ENCODE assay signal across 24 cellular contexts in the genomic region with DNA sequence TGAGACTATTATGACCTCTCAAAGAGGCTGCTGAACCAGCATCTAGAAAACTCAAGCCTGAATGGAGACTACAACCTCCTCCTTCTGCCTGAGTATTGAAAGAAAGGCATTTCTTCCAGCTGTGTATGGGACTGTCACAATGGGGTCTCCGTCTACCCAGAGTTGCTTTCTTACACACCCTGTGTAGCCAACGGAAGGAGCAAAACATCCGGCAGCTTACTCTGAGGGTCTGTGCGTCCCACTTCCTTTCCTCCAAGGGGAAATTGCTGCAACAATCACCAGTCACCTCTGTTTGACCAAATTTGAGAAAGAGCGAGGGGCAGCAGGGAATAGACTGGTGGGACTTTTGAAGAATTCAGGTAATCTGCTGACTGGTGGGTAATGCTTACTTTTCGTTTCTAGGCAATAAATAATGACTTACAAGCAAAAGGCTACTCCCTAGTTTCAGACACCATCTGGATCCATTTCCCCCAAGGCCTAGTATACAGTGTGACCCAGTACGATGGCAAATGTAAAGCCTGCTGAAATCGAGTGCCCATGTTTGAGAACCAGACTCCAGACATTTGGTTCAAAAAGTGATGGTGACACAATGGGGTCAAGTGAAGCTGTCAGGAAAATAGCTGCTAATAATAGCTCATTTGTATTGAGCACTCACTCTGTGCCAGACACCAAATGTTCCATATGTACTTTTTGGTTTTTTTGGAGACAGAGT.
A peak's percentile ranks its signal among the peaks of the same experiment; 100 is the strongest.
DNase-seq lines count a peak whose midpoint lies in the region; ATAC-seq, FAIRE-seq and TF ChIP-seq lines count a peak whose summit lies in the region.
"Had no signal": no experiment of that assay in that cellular context is flagged by ENCODE, and none has a peak within 500 bp of the region (broad histone marks: within the 10 kb centered on the region; RNA-seq: fewer than 3 reads in every experiment).

No MANE protein-coding gene starts in this region.

- peaks cover 39% of the 10 kb centered on the region for H3K4me1 Mint-ChIP-seq in activated naive CD4-positive, alpha-beta T cell treated with anti-CD3 and anti-CD28 coated beads, Interleukin-2, amount 10 ng/mL, durations not matched to agents 7 days and 5 days
- peaks cover 2% of the 10 kb centered on the region for H3K4me1 Mint-ChIP-seq in progenitor cell of endocrine pancreas (ENCODE audit: low read depth)
- H3K4me1 Mint-ChIP-seq: WTC11 had no signal

- no peak overlapping the region for H3K4me2 ChIP-seq in endothelial cell of umbilical vein (ENCODE audit: insufficient read depth, low read length)
- H3K4me2 ChIP-seq: PC-9 had no signal

- H3K27ac Mint-ChIP-seq in activated naive CD4-positive, alpha-beta T cell treated with anti-CD3 and anti-CD28 coated beads, Interleukin-2, amount 10 ng/mL, durations not matched to agents 7 days and 5 days: peak overlapping the region; percentile 46
- peak overlapping the region; percentile 41 for H3K27ac Mint-ChIP-seq in progenitor cell of endocrine pancreas
- H3K27ac Mint-ChIP-seq: mesothelial cell of epicardium, WTC11 had no signal

- no peak for TF ChIP-seq POLR2A in endothelial cell of umbilical vein (IDR thresholded peaks at IDR 0.05; ENCODE audit: low read depth, low read length)

- H3K36me3 Mint-ChIP-seq in activated naive CD4-positive, alpha-beta T cell treated with anti-CD3 and anti-CD28 coated beads, Interleukin-2, amount 10 ng/mL, durations not matched to agents 7 days and 5 days: peaks cover 3% of the 10 kb centered on the region
- peaks cover 11% of the 10 kb centered on the region for H3K36me3 Mint-ChIP-seq in progenitor cell of endocrine pancreas (ENCODE audit: insufficient read depth)
- H3K36me3 Mint-ChIP-seq: WTC11 had no signal

- H3K4me1 ChIP-seq in endothelial cell of umbilical vein (ENCODE audit: control insufficient read depth, extremely low read depth, insufficient read depth, low read length) (no peaks in the 10 kb centered on the region), aorta (ENCODE audit: control insufficient read depth in 1 of 2, insufficient read depth in 2 of 2, low read length in 2 of 2) (no peaks in the 10 kb centered on the region)
- H3K4me1 ChIP-seq: Caco-2, upper lobe of right lung had no signal

- in situ Hi-C loops in G401 (cut with HindIII; ENCODE audit: low sequenced_read_pairs): no loop called here

- H3K9me3 ChIP-seq in endothelial cell of umbilical vein (replicated peaks; ENCODE audit: control insufficient read depth, insufficient read depth, low read length) (no peaks in the 10 kb centered on the region), aorta (ENCODE audit: control insufficient read depth, low read length) (no peaks in the 10 kb centered on the region)
- H3K9me3 ChIP-seq: upper lobe of right lung had no signal

- H3K27me3 Mint-ChIP-seq in activated naive CD4-positive, alpha-beta T cell treated with anti-CD3 and anti-CD28 coated beads, Interleukin-2, amount 10 ng/mL, durations not matched to agents 7 days and 5 days: no peaks in the 10 kb centered on the region
- H3K27me3 Mint-ChIP-seq in progenitor cell of endocrine pancreas: no peaks in the 10 kb centered on the region

- 79% methylated on average over 8 of the region's 8 CpGs for WGBS in aorta, 2 donors

- H3K79me2 ChIP-seq in endothelial cell of umbilical vein (ENCODE audit: control insufficient read depth, insufficient read depth, low read length): no peaks in the 10 kb centered on the region
- H3K79me2 ChIP-seq: parathyroid adenoma had no signal

- H3K9ac ChIP-seq in endothelial cell of umbilical vein (replicated peaks; ENCODE audit: extremely low read depth, insufficient read depth, low read length): no peak overlapping the region
- H3K9ac ChIP-seq: parathyroid adenoma had no signal

- no TSS peak for BruUV-seq in endothelial cell of umbilical vein (replicated peaks; lab: Mats Ljungman, UMichigan)

- H3K27ac ChIP-seq in endothelial cell of umbilical vein (ENCODE audit: insufficient read depth, low read depth, low read length) (no peak overlapping the region), aorta (ENCODE audit: low read depth in 1 of 2, low read length in 2 of 2) (no peak overlapping the region)
- H3K27ac ChIP-seq: parathyroid adenoma, PC-9, upper lobe of right lung had no signal

- H3K36me3 ChIP-seq in endothelial cell of umbilical vein (ENCODE audit: control insufficient read depth in 2 of 2, extremely low read depth in 1 of 2, insufficient read depth in 2 of 2, low read length in 2 of 2) (no peaks in the 10 kb centered on the region), aorta (ENCODE audit: control insufficient read depth in 1 of 2, insufficient read depth in 2 of 2, low read length in 1 of 2) (no peaks in the 10 kb centered on the region)
- H3K36me3 ChIP-seq: HAP-1, upper lobe of right lung had no signal

- H4K20me1 ChIP-seq in endothelial cell of umbilical vein (replicated peaks; ENCODE audit: control insufficient read depth, extremely low read depth, insufficient read depth, low read length): no peaks in the 10 kb centered on the region

- H3K9me3 Mint-ChIP-seq in activated naive CD4-positive, alpha-beta T cell treated with anti-CD3 and anti-CD28 coated beads, Interleukin-2, amount 10 ng/mL, durations not matched to agents 7 days and 5 days: peaks cover 6% of the 10 kb centered on the region
- peaks cover 5% of the 10 kb centered on the region for H3K9me3 Mint-ChIP-seq in progenitor cell of endocrine pancreas (ENCODE audit: low read depth)

- H3K4me3 Mint-ChIP-seq in activated naive CD4-positive, alpha-beta T cell treated with anti-CD3 and anti-CD28 coated beads, Interleukin-2, amount 10 ng/mL, durations not matched to agents 7 days and 5 days: no peak overlapping the region
- no peak overlapping the region for H3K4me3 Mint-ChIP-seq in progenitor cell of endocrine pancreas (ENCODE audit: low read depth)
- H3K4me3 Mint-ChIP-seq: mesothelial cell of epicardium, WTC11 had no signal

- POLR2A ChIA-PET in endothelial cell of umbilical vein (lab: Charles Lee): no interaction called here

- FAIRE-seq in endothelial cell of umbilical vein (lab: Jason Lieb, UNC): no peak

- TF ChIP-seq CTCF in endothelial cell of umbilical vein (IDR thresholded peaks at IDR 0.05; ENCODE audit: extremely low read depth in 1 of 2, insufficient read depth in 1 of 2, low read depth in 1 of 2, low read length in 2 of 2): no peak
- TF ChIP-seq CTCF in progenitor cell of endocrine pancreas (IDR thresholded peaks at IDR 0.05; ENCODE audit: unreplicated experiment): no peak

- intact Hi-C loops in endothelial cell of umbilical vein (cut with micrococcal nuclease) (loop anchor here (1.0 kb wide), 1 partner anchor 27 kb away; no protein-coding TSS in a partner anchor), aorta (cut with DNase I) (no loop called here)

- H3K27me3 ChIP-seq in endothelial cell of umbilical vein (ENCODE audit: control insufficient read depth in 2 of 2, insufficient read depth in 2 of 2, low read length in 2 of 2): no peaks in the 10 kb centered on the region
- H3K27me3 ChIP-seq in aorta (ENCODE audit: control insufficient read depth in 1 of 2, insufficient read depth in 2 of 2, low read length in 1 of 2): no peaks in the 10 kb centered on the region
- H3K27me3 ChIP-seq: upper lobe of right lung had no signal

- H2AFZ ChIP-seq in endothelial cell of umbilical vein (ENCODE audit: low read depth, low read length): peak overlapping the region; percentile 11
- H2AFZ ChIP-seq: parathyroid adenoma, PC-9 had no signal

- CTCF ChIA-PET in activated naive CD4-positive, alpha-beta T cell treated with anti-CD3 and anti-CD28 coated beads, Interleukin-2, amount 10 ng/mL, durations not matched to agents 7 days and 5 days (lab: Charles Lee): interaction anchor here (1.0 to 1.6 kb wide), 2 partner anchors 11 to 21 kb away, joined by 3 to 5 read pairs; no protein-coding TSS in a partner anchor
- CTCF ChIA-PET in endothelial cell of umbilical vein (lab: Charles Lee): interaction anchor here (0.8 to 1.8 kb wide), 4 partner anchors 10 to 84 kb away, joined by 3 to 7 read pairs (median 5); no protein-coding TSS in a partner anchor

- H3K4me3 ChIP-seq in endothelial cell of umbilical vein (replicated peaks in 1 of 3; ENCODE audit: insufficient read depth in 1 of 3, low read depth in 1 of 3, low read length in 3 of 3) (no peak overlapping the region), aorta (ENCODE audit: low read length in 2 of 2) (no peak overlapping the region)
- H3K4me3 ChIP-seq: HAP-1, PC-9, upper lobe of right lung had no signal

- H3K9me1 ChIP-seq in endothelial cell of umbilical vein (replicated peaks; ENCODE audit: control insufficient read depth, extremely low read depth, insufficient read depth, low read length): no peaks in the 10 kb centered on the region

- DNase-seq in activated naive CD4-positive, alpha-beta T cell treated with anti-CD3 and anti-CD28 coated beads, Interleukin-2, amount 10 ng/mL, durations not matched to agents 7 days and 5 days: no peak
- no peak for DNase-seq in activated naive CD4-positive, alpha-beta T cell treated with anti-CD3 and anti-CD28 coated beads, Interleukin-2, amount 50 U/mL, for 16 hours
- DNase-seq in G401 (ENCODE audit: low spot score) (peak; percentile 61), endothelial cell of umbilical vein (ENCODE audit: low read depth, low spot score) (no peak), progenitor cell of endocrine pancreas (ENCODE audit: low spot score, unreplicated experiment) (no peak), NCI-H2196 (lab: John Stamatoyannopoulos, UW; ENCODE audit: unreplicated experiment) (no peak), aorta (no peak)
- DNase-seq in stimulated activated CD4-positive, alpha-beta T cell treated with anti-CD3 and anti-CD28 coated beads, Interleukin-4, amount 100 ng/mL, for 4 hours: no peak
- DNase-seq: activated CD4-positive, alpha-beta T cell treated with anti-CD3 and anti-CD28 coated beads, Interleukin-2, amount 50 U/mL, for 4 hours; activated gamma-delta T cell treated with Interleukin-2 at 50 U/mL for 16 hours; amygdala; Caco-2; DND-41; NCI-H1436; NCI-H510A treated with DMSO at 0.1 percent for 48 hours; PC-9; SHP77 treated with DMSO at 0.1 percent for 48 hours; T1000; upper lobe of right lung had no signal

- ATAC-seq in aorta (ENCODE audit: low FRiP score): no peak
- ATAC-seq: left lobe of liver, upper lobe of right lung, WTC11 had no signal

- dilution Hi-C loops in endothelial cell of umbilical vein (cut with MboI; ENCODE audit: extremely low pct_ligation_motif_present, low sequenced_read_pairs): no loop called here

TF ChIP-seq in endothelial cell of umbilical vein, 7 proteins besides CTCF, POLR2A, EP300 and RAD21 (continues in another document):
- TF ChIP-seq FOS (IDR thresholded peaks at IDR 0.05; ENCODE audit: borderline replicate concordance, insufficient read depth, low read length): no peak
- TF ChIP-seq GATA2 (IDR thresholded peaks at IDR 0.05; ENCODE audit: insufficient read depth, insufficient read length, low read depth, low read length): no peak
- TF ChIP-seq POLR2AphosphoS5 (IDR thresholded peaks at IDR 0.05; ENCODE audit: insufficient read depth, low read depth, low read length): no peak
- no peak for TF ChIP-seq JUN (IDR thresholded peaks at IDR 0.05; ENCODE audit: borderline replicate concordance, insufficient read depth, insufficient read length, low read depth)
- TF ChIP-seq, protein P1, sequence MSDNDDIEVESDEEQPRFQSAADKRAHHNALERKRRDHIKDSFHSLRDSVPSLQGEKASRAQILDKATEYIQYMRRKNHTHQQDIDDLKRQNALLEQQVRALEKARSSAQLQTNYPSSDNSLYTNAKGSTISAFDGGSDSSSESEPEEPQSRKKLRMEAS (IDR thresholded peaks at IDR 0.05; ENCODE audit: insufficient read depth, insufficient read length): no peak
